Comparison of ENCODE assay signal across 26 cellular contexts in genomic region chr12:23862746-23863145, GRCh38.
DNase-seq lines count a peak whose midpoint lies in the region; ATAC-seq, FAIRE-seq and TF ChIP-seq lines count a peak whose summit lies in the region.
"Had no signal": no experiment of that assay in that cellular context is flagged by ENCODE, and none has a peak within 500 bp of the region (broad histone marks: within the 10 kb centered on the region; RNA-seq: fewer than 3 reads in every experiment).

No MANE protein-coding gene starts in this region.

- TF ChIP-seq CTCF in D721Med (IDR thresholded peaks at IDR 0.05; ENCODE audit: insufficient read depth, missing control alignments) = no peak
- no peak for TF ChIP-seq CTCF in upper lobe of right lung (IDR thresholded peaks at IDR 0.05)

- no peak overlapping the region for H3K27ac ChIP-seq in upper lobe of right lung
- H3K27ac ChIP-seq: A549; BLaER1 treated with 17β-estradiol and CSF1 and Interleukin-3, amounts not matched to agents 10 nM and 100 nM had no signal

- intact Hi-C loops in upper lobe of right lung (cut with DNase I) = no loop called here

- H3K27me3 Mint-ChIP-seq in effector memory CD8-positive, alpha-beta T cell = no peaks in the 10 kb centered on the region
- H3K27me3 Mint-ChIP-seq: CD4-positive, alpha-beta T cell; CD8-positive, alpha-beta memory T cell had no signal

- no peaks in the 10 kb centered on the region for H3K27me3 ChIP-seq in upper lobe of right lung
- H3K27me3 ChIP-seq: BE2C; BLaER1 treated with 17β-estradiol and CSF1 and Interleukin-3, amounts not matched to agents 10 nM and 100 nM had no signal

- peaks cover 7 to 20% of the 10 kb centered on the region in 2 donors for H3K9me3 Mint-ChIP-seq in effector memory CD8-positive, alpha-beta T cell

- peak; percentile 41 for FAIRE-seq in D721Med (lab: Jason Lieb, UNC)
- FAIRE-seq: A549, G401.6, GM12892, H54 had no signal

- DNase-seq in D721Med (ENCODE audit: insufficient read length, low spot score) = no peak
- peak; percentile 96 for DNase-seq in SK-MEL-5 (ENCODE audit: low read depth, low spot score)
- DNase-seq in epidermal melanocyte (ENCODE audit: insufficient read length, low spot score) = peak; percentile 17
- DNase-seq in pons (ENCODE audit: low spot score) = peak; percentile 31
- no peak for DNase-seq in upper lobe of right lung
- DNase-seq in SHP77 treated with DMSO at 0.1 percent for 48 hours (lab: John Stamatoyannopoulos, UW) = no peak
- no peak for DNase-seq in effector memory CD8-positive, alpha-beta T cell
- DNase-seq: 8988T; ACHN; AML-193; BE2C; Calu3; CD4-positive, alpha-beta T cell; CD8-positive, alpha-beta memory T cell; COR-L47; DMS153; DND-41; GOT3; HFFc6 had no signal

- no peak overlapping the region for H3K27ac Mint-ChIP-seq in effector memory CD8-positive, alpha-beta T cell
- H3K27ac Mint-ChIP-seq: CD14-positive monocyte; CD4-positive, alpha-beta T cell; CD8-positive, alpha-beta memory T cell; HFFc6 had no signal

- H3K36me3 Mint-ChIP-seq in effector memory CD8-positive, alpha-beta T cell (ENCODE audit: insufficient read depth) = no peaks in the 10 kb centered on the region
- H3K36me3 Mint-ChIP-seq: CD14-positive monocyte; CD8-positive, alpha-beta memory T cell had no signal

- no peak overlapping the region for H3K4me3 ChIP-seq in upper lobe of right lung
- H3K4me3 ChIP-seq: A549; BLaER1 treated with 17β-estradiol and CSF1 and Interleukin-3, amounts not matched to agents 10 nM and 100 nM; HAP-1 had no signal

- H3K4me1 ChIP-seq in upper lobe of right lung = no peaks in the 10 kb centered on the region
- H3K4me1 ChIP-seq: A549; BE2C; BLaER1 treated with 17β-estradiol and CSF1 and Interleukin-3, amounts not matched to agents 10 nM and 100 nM had no signal

- in situ Hi-C loops in SK-MEL-5 (cut with HindIII; ENCODE audit: low pct_unique_long_range_greater_than_20kb, low sequenced_read_pairs) = no loop called here

- H3K36me3 ChIP-seq in upper lobe of right lung = no peaks in the 10 kb centered on the region
- H3K36me3 ChIP-seq: BE2C; BLaER1 treated with 17β-estradiol and CSF1 and Interleukin-3, amounts not matched to agents 10 nM and 100 nM; HAP-1 had no signal

- no peaks in the 10 kb centered on the region for H3K4me1 Mint-ChIP-seq in effector memory CD8-positive, alpha-beta T cell (ENCODE audit: low read depth in 2 of 2)
- H3K4me1 Mint-ChIP-seq: CD14-positive monocyte; CD8-positive, alpha-beta memory T cell had no signal

- no peak overlapping the region for H3K4me3 Mint-ChIP-seq in effector memory CD8-positive, alpha-beta T cell
- H3K4me3 Mint-ChIP-seq: CD14-positive monocyte; CD4-positive, alpha-beta T cell; CD8-positive, alpha-beta memory T cell; HFFc6 had no signal

- H3K9me3 ChIP-seq in upper lobe of right lung = no peaks in the 10 kb centered on the region
- H3K9me3 ChIP-seq: A549, BE2C, HAP-1 had no signal

- no peak for ATAC-seq in upper lobe of right lung
- ATAC-seq in effector memory CD8-positive, alpha-beta T cell (replicated peaks) = no peak
- ATAC-seq: A549 had no signal

Comparison
In these comparisons a context has a peak if more than half of its experiments do, and no peak if none do; other contexts are left out.
1. DNase-seq: peak in SK-MEL-5 (single experiment), epidermal melanocyte (single experiment) and pons (single experiment); none in D721Med (single experiment), upper lobe of right lung (single experiment), SHP77 treated with DMSO at 0.1 percent for 48 hours (single experiment) and effector memory CD8-positive, alpha-beta T cell (0 of 3).